ENCODE assay signal across 18 cellular contexts in genomic region chr2:9681427-9681817, GRCh38. TPM values are rescaled to one million over a fixed set of nuclear protein-coding genes. Genes with fewer than 3 reads are reported as not detected.
A peak's percentile ranks its signal among the peaks of the same experiment; 100 is the strongest.
DNase-seq lines count a peak whose midpoint lies in the region; ATAC-seq, FAIRE-seq and TF ChIP-seq lines count a peak whose summit lies in the region.
"Had no signal": no experiment of that assay in that cellular context is flagged by ENCODE, and none has a peak within 500 bp of the region (broad histone marks: within the 10 kb centered on the region; RNA-seq: fewer than 3 reads in every experiment).

No MANE protein-coding gene starts in this region.

- H3K4me3 ChIP-seq in SK-N-SH (ENCODE audit: low read depth in 2 of 2, low read length in 1 of 2) (no peak overlapping the region), Loucy (ENCODE audit: low read length, poor library complexity, severe bottlenecking) (peak overlapping the region; percentile 55)
- H3K4me3 ChIP-seq: hepatocyte, left ventricle myocardium inferior had no signal

- no peak for FAIRE-seq in RCC 7860 (lab: Jason Lieb, UNC)
- FAIRE-seq: A204.1, GM12892 had no signal

- H3K27me3 ChIP-seq in SK-N-SH (ENCODE audit: insufficient read depth) (no peaks in the 10 kb centered on the region), Loucy (ENCODE audit: insufficient read depth, low read length, poor library complexity, severe bottlenecking) (no peaks in the 10 kb centered on the region)
- H3K27me3 ChIP-seq: hepatocyte, neutrophil had no signal

- TF ChIP-seq RAD21 in SK-N-SH (IDR thresholded peaks at IDR 0.05; ENCODE audit: low read length): no peak

- CTCF ChIA-PET in SK-N-SH (lab: Yijun Ruan, JAX): no interaction called here

- H3K9me2 ChIP-seq in SK-N-SH (no peaks in the 10 kb centered on the region), Loucy (replicated peaks; ENCODE audit: low read depth, low read length) (no peaks in the 10 kb centered on the region)

- no peak for TF ChIP-seq CTCF in SK-N-SH (IDR thresholded peaks at IDR 0.05)
- TF ChIP-seq CTCF in Loucy (conservative IDR thresholded peaks at IDR 0.05; ENCODE audit: low read length): no peak
- TF ChIP-seq CTCF in osteocyte (IDR thresholded peaks at IDR 0.05): no peak

- H3K4me1 ChIP-seq in SK-N-SH (ENCODE audit: control insufficient read depth in 1 of 2, insufficient read depth in 2 of 2, low read depth in 1 of 2, low read length in 1 of 2) (peaks cover 0 to 3% of the 10 kb centered on the region in 2 experiments; a peak in 2 of 4 replicates), Loucy (ENCODE audit: insufficient read depth, low read length, poor library complexity, severe bottlenecking) (peaks cover 27% of the 10 kb centered on the region)
- H3K4me1 ChIP-seq: left ventricle myocardium inferior had no signal

- ATAC-seq in SK-N-SH treated with all-trans-retinoic acid at 6 μM for 48 hours: no peak
- peak; percentile 41 to 50 for ATAC-seq in naive B cell (ENCODE audit: low read depth in 2 of 2)
- ATAC-seq in HG02840 (IDR thresholded peaks at IDR 0.05; ENCODE audit: low FRiP score, unreplicated experiment): no peak

- no peak overlapping the region for H3K4me2 ChIP-seq in SK-N-SH
- peak overlapping the region; percentile 74 for H3K4me2 ChIP-seq in Loucy (ENCODE audit: low read depth, low read length, poor library complexity, severe bottlenecking)
- H3K4me2 ChIP-seq: hepatocyte had no signal

- H3K9me3 Mint-ChIP-seq in naive B cell (peaks cover 0 to 5% (median 0%) of the 10 kb centered on the region in 7 donors), osteocyte (ENCODE audit: unreplicated experiment) (no peaks in the 10 kb centered on the region)
- H3K9me3 Mint-ChIP-seq: H9, type B pancreatic cell had no signal

- H2AFZ ChIP-seq in SK-N-SH (ENCODE audit: low read depth) (peak overlapping the region; percentile 50), Loucy (ENCODE audit: low read length) (peak overlapping the region; percentile 83)
- H2AFZ ChIP-seq: hepatocyte had no signal

- no peaks in the 10 kb centered on the region for H4K20me1 ChIP-seq in SK-N-SH (ENCODE audit: insufficient read depth)
- no peaks in the 10 kb centered on the region for H4K20me1 ChIP-seq in Loucy (ENCODE audit: insufficient read depth, low read length, poor library complexity, severe bottlenecking)

- H3K9me3 ChIP-seq in SK-N-SH: no peaks in the 10 kb centered on the region
- H3K9me3 ChIP-seq in Loucy (ENCODE audit: insufficient read depth, low read depth, low read length): no peaks in the 10 kb centered on the region
- H3K9me3 ChIP-seq: left ventricle myocardium inferior, neutrophil had no signal

- peaks cover 6% of the 10 kb centered on the region for H3F3A ChIP-seq in SK-N-SH (replicated peaks; ENCODE audit: insufficient read depth)
- 0 out of 2 replicates have a peak, but pooled peaks cover 2% of the 10 kb centered on the region for H3F3A ChIP-seq in Loucy (ENCODE audit: low read depth)

- H3K36me3 Mint-ChIP-seq in naive B cell (no peaks in the 10 kb centered on the region), osteocyte (ENCODE audit: unreplicated experiment) (no peaks in the 10 kb centered on the region)
- H3K36me3 Mint-ChIP-seq: type B pancreatic cell had no signal

- H3K27ac ChIP-seq in SK-N-SH (ENCODE audit: low read depth in 2 of 2, low read length in 1 of 2): no peak overlapping the region
- H3K27ac ChIP-seq: hepatocyte, left ventricle myocardium inferior, neutrophil had no signal

- no peak for TF ChIP-seq EP300 in SK-N-SH (IDR thresholded peaks at IDR 0.05; ENCODE audit: borderline replicate concordance in 1 of 2, low read depth in 1 of 2, low read length in 1 of 2)

- H3K36me3 ChIP-seq in SK-N-SH (replicated peaks in 1 of 2; ENCODE audit: control insufficient read depth in 1 of 2, insufficient read depth in 2 of 2, low read length in 1 of 2) (no peaks in the 10 kb centered on the region), Loucy (ENCODE audit: insufficient read depth, low read length) (no peaks in the 10 kb centered on the region)
- H3K36me3 ChIP-seq: left ventricle myocardium inferior, neutrophil had no signal

- H3K9ac ChIP-seq in SK-N-SH: 0 out of 2 replicates have a peak overlapping the region, but pooled peaks have one; percentile 12
- H3K9ac ChIP-seq in Loucy (ENCODE audit: low read depth, low read length, poor library complexity, severe bottlenecking): peak overlapping the region; percentile 72

- no peaks in the 10 kb centered on the region for H3K27me3 Mint-ChIP-seq in naive B cell
- H3K27me3 Mint-ChIP-seq in osteocyte (ENCODE audit: unreplicated experiment): no peaks in the 10 kb centered on the region
- H3K27me3 Mint-ChIP-seq: type B pancreatic cell had no signal

- DNase-seq in SK-N-SH: no peak
- peak; percentile 72 for DNase-seq in activated effector memory CD4-positive, alpha-beta T cell treated with anti-CD3 and anti-CD28 coated beads, Interleukin-2, amount 50 U/mL, for 16 hours
- no peak for DNase-seq in naive B cell
- DNase-seq in RCC 7860 (ENCODE audit: low spot score): no peak
- no peak for DNase-seq in osteocyte (ENCODE audit: extremely low spot score, unreplicated experiment)
- DNase-seq: activated T-cell treated with anti-CD3 and anti-CD28 coated beads, Interleukin-2, amount 50 U/mL, for 48 hours; caudate nucleus; DMS79; H9; left ventricle myocardium inferior had no signal

- H3K4me1 Mint-ChIP-seq in naive B cell (peaks cover 0 to 5% (median 0%) of the 10 kb centered on the region in 3 donors), osteocyte (ENCODE audit: unreplicated experiment) (peaks cover 4% of the 10 kb centered on the region)

- no peaks in the 10 kb centered on the region for H3K79me2 ChIP-seq in SK-N-SH (ENCODE audit: insufficient read depth)
- no peaks in the 10 kb centered on the region for H3K79me2 ChIP-seq in Loucy (ENCODE audit: insufficient read depth, low read length)
- H3K79me2 ChIP-seq: hepatocyte had no signal

- POLR2A ChIA-PET in SK-N-SH (lab: Yijun Ruan, JAX): no interaction called here

- H3K4me3 Mint-ChIP-seq in naive B cell: peak overlapping the region in 1 of 8 donors; percentile 33
- H3K4me3 Mint-ChIP-seq in osteocyte (ENCODE audit: unreplicated experiment): no peak overlapping the region
- H3K4me3 Mint-ChIP-seq: H9, type B pancreatic cell had no signal

- peak overlapping the region in 1 of 6 donors; percentile 38 for H3K27ac Mint-ChIP-seq in naive B cell
- no peak overlapping the region for H3K27ac Mint-ChIP-seq in osteocyte (ENCODE audit: unreplicated experiment)
- H3K27ac Mint-ChIP-seq: H9, type B pancreatic cell had no signal

- 98% methylated on average over 7 of the region's 7 CpGs for WGBS in SK-N-SH (ENCODE audit: low lambda C conversion rate)

TF ChIP-seq in SK-N-SH, 30 proteins besides CTCF, POLR2A, EP300 and RAD21 (continues in another document):
- TF ChIP-seq IRF3 (IDR thresholded peaks at IDR 0.05; ENCODE audit: low read depth, low read length): no peak

TF ChIP-seq in SK-N-SH treated with all-trans-retinoic acid at 6 μM for 48 hours, 23 proteins besides CTCF, POLR2A, EP300 and RAD21:
- TF ChIP-seq ZFP3 (CRISPR knock-in tag; IDR thresholded peaks at IDR 0.05): no peak

RNA-seq across cellular contexts. Expression of gene YWHAQ, which starts 50.6 kb away (rescaled TPM):
- polyA plus RNA-seq in SK-N-SH (2012; rRNA removed): 235 and 240 TPM in 2 replicates
- polyA plus RNA-seq in SK-N-SH (2012; cell fraction: cytosol; rRNA removed): 327 and 349 TPM in 2 replicates
- polyA plus RNA-seq in SK-N-SH (2012; cell fraction: nucleus; rRNA removed): 114 and 122 TPM in 2 replicates
- 100 to 1,000 TPM; 282 to 457 (median 344) TPM for polyA plus RNA-seq in naive B cell (ENCODE audit: low read depth in 6 of 6)
- 296 and 307 TPM in 2 replicates for total RNA-seq in osteocyte

Comparison
In these comparisons a context has a peak if more than half of its experiments do, and no peak if none do; other contexts are left out.
1. ATAC-seq: peak in naive B cell (2 of 2); none in SK-N-SH treated with all-trans-retinoic acid at 6 μM for 48 hours (single experiment) and HG02840 (single experiment).